In genomic region chr10:52318822-52319464, GRCh38 we compare ENCODE assay signal across 9 cellular contexts. TPM values are rescaled to one million over a fixed set of nuclear protein-coding genes. Genes with fewer than 3 reads are reported as not detected.
A peak's percentile ranks its signal among the peaks of the same experiment; 100 is the strongest.
DNase-seq lines count a peak whose midpoint lies in the region; ATAC-seq and TF ChIP-seq lines count a peak whose summit lies in the region.
"Had no signal": no experiment of that assay in that cellular context is flagged by ENCODE, and none has a peak within 500 bp of the region (broad histone marks: within the 10 kb centered on the region; RNA-seq: fewer than 3 reads in every experiment).

No MANE protein-coding gene starts in this region.

- H3K9me3 Mint-ChIP-seq in nephron progenitor cell, result no peaks in the 10 kb centered on the region

- H3K36me3 Mint-ChIP-seq in nephron progenitor cell (ENCODE audit: low read depth), result no peaks in the 10 kb centered on the region

- H3K4me3 ChIP-seq in BJ (ENCODE audit: low read depth, low read length), result no peak overlapping the region

- TF ChIP-seq CTCF in BJ (IDR thresholded peaks at IDR 0.05; ENCODE audit: insufficient read depth, low read depth, low read length) (no peak), nephron progenitor cell (IDR thresholded peaks at IDR 0.05) (no peak)

- peak overlapping the region; percentile 97 for H3K27ac Mint-ChIP-seq in nephron progenitor cell

- no peaks in the 10 kb centered on the region for H3K27me3 ChIP-seq in BJ (ENCODE audit: control insufficient read depth, insufficient read depth, low read length)

- H3K4me3 Mint-ChIP-seq in nephron progenitor cell, result no peak overlapping the region

- peak; percentile 94 for DNase-seq in BJ (ENCODE audit: low read depth)
- DNase-seq in M059J (ENCODE audit: low read depth), result peak; percentile 94
- DNase-seq in dedifferentiated amniotic fluid mesenchymal stem cell (ENCODE audit: extremely low spot score), result peak; percentile 89
- no peak for DNase-seq in nephron progenitor cell
- DNase-seq in NCI-H2171 (lab: John Stamatoyannopoulos, UW), result no peak
- DNase-seq in NCI-H1930 (lab: John Stamatoyannopoulos, UW), result no peak
- no peak for DNase-seq in NCI-H187 (lab: John Stamatoyannopoulos, UW)
- DNase-seq: NCI-H2081 had no signal

- CTCF ChIA-PET in BJ (lab: Yijun Ruan, JAX), result interaction anchor here (2.2 kb wide), 1 partner anchor 170 kb away, joined by 10 read pairs; no protein-coding TSS in a partner anchor

- peaks cover 6% of the 10 kb centered on the region for H3K36me3 ChIP-seq in BJ (ENCODE audit: control insufficient read depth, insufficient read depth, low read length)

- peaks cover 45% of the 10 kb centered on the region for H3K4me1 Mint-ChIP-seq in nephron progenitor cell

- H3K27me3 Mint-ChIP-seq in nephron progenitor cell (ENCODE audit: low read depth, poor library complexity), result no peaks in the 10 kb centered on the region

- POLR2A ChIA-PET in BJ (lab: Charles Lee), result interaction anchor here (0.6 to 1.3 kb wide), 7 partner anchors 145 to 461 kb away, joined by 3 to 8 read pairs (median 5); no protein-coding TSS in a partner anchor

- ATAC-seq in HG02678 (IDR thresholded peaks at IDR 0.05; ENCODE audit: unreplicated experiment), result no peak

RNA-seq across cellular contexts. Expression of gene DKK1, which starts 4.9 kb away (rescaled TPM):
- polyA plus RNA-seq in BJ (2011; rRNA removed), result 575 and 1,028 TPM in 2 replicates
- 192 and 338 TPM in 2 replicates for polyA minus RNA-seq in BJ (2011; rRNA and poly(A)+ RNA removed)
- 355 and 363 TPM in 2 replicates for total RNA-seq in M059J (2014; rRNA removed; shearing (Covaris generic))

Comparison
In these comparisons a context has a peak if more than half of its experiments do, and no peak if none do; other contexts are left out.
1. DNase-seq: peak in BJ (single experiment), M059J (single experiment) and dedifferentiated amniotic fluid mesenchymal stem cell (single experiment); none in nephron progenitor cell (single experiment), NCI-H2171 (single experiment), NCI-H1930 (0 of 2) and NCI-H187 (0 of 2).